ENCODE assay signal across 2 cellular contexts in the genomic region with DNA sequence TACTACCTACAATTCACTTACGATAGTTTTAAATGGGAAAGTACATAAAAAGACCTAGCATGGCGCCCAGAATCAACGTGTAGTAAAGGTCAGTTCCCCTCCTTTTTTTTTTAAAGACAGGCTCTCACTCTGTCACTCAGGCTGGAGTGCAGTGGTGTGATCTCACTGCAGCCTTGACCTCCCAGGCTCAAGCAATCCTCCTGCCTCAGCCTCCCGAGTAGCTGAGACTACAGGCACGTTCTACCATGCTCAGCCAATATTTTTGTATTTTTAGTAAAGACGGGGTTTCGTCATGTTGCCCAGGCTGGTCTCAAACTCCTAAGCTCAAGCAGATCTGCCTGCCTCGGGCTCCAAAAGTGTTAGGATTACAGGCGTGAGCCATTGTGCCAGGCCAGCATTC.
A peak's percentile ranks its signal among the peaks of the same experiment; 100 is the strongest.
TF ChIP-seq lines count a peak whose summit lies in the region.

No MANE protein-coding gene starts in this region.

TF ChIP-seq in HepG2, 621 proteins besides CTCF, POLR2A, EP300 and RAD21:
- TF ChIP-seq MXD4 (CRISPR knock-in tag; IDR thresholded peaks at IDR 0.05) (no peak), DNMT1 (CRISPR knock-in tag; IDR thresholded peaks at IDR 0.05) (no peak), MAFG (CRISPR knock-in tag; IDR thresholded peaks at IDR 0.05) (no peak), PAF1 (CRISPR knock-in tag; IDR thresholded peaks at IDR 0.05) (peak; percentile 65; the same call in 1 of the 2 replicates), ZMYM3 (CRISPR knock-in tag; IDR thresholded peaks at IDR 0.05) (0 out of 2 replicates have a peak, but pooled peaks have one; percentile 36)
- TF ChIP-seq, protein P1, sequence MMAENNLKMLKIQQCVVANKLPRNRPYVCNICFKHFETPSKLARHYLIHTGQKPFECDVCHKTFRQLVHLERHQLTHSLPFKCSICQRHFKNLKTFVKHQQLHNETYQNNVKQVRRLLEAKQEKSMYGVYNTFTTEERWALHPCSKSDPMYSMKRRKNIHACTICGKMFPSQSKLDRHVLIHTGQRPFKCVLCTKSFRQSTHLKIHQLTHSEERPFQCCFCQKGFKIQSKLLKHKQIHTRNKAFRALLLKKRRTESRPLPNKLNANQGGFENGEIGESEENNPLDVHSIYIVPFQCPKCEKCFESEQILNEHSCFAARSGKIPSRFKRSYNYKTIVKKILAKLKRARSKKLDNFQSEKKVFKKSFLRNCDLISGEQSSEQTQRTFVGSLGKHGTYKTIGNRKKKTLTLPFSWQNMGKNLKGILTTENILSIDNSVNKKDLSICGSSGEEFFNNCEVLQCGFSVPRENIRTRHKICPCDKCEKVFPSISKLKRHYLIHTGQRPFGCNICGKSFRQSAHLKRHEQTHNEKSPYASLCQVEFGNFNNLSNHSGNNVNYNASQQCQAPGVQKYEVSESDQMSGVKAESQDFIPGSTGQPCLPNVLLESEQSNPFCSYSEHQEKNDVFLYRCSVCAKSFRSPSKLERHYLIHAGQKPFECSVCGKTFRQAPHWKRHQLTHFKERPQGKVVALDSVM (CRISPR knock-in tag; IDR thresholded peaks at IDR 0.05) = peak; percentile 94

TF ChIP-seq in K562, 482 proteins besides CTCF, POLR2A, EP300 and RAD21:
- TF ChIP-seq SUPT5H (IDR thresholded peaks at IDR 0.05) (0 out of 2 replicates have a peak, but pooled peaks have one; percentile 32), JUNB (CRISPR knock-in tag; conservative IDR thresholded peaks at IDR 0.05) (no peak)
- TF ChIP-seq, protein P2, sequence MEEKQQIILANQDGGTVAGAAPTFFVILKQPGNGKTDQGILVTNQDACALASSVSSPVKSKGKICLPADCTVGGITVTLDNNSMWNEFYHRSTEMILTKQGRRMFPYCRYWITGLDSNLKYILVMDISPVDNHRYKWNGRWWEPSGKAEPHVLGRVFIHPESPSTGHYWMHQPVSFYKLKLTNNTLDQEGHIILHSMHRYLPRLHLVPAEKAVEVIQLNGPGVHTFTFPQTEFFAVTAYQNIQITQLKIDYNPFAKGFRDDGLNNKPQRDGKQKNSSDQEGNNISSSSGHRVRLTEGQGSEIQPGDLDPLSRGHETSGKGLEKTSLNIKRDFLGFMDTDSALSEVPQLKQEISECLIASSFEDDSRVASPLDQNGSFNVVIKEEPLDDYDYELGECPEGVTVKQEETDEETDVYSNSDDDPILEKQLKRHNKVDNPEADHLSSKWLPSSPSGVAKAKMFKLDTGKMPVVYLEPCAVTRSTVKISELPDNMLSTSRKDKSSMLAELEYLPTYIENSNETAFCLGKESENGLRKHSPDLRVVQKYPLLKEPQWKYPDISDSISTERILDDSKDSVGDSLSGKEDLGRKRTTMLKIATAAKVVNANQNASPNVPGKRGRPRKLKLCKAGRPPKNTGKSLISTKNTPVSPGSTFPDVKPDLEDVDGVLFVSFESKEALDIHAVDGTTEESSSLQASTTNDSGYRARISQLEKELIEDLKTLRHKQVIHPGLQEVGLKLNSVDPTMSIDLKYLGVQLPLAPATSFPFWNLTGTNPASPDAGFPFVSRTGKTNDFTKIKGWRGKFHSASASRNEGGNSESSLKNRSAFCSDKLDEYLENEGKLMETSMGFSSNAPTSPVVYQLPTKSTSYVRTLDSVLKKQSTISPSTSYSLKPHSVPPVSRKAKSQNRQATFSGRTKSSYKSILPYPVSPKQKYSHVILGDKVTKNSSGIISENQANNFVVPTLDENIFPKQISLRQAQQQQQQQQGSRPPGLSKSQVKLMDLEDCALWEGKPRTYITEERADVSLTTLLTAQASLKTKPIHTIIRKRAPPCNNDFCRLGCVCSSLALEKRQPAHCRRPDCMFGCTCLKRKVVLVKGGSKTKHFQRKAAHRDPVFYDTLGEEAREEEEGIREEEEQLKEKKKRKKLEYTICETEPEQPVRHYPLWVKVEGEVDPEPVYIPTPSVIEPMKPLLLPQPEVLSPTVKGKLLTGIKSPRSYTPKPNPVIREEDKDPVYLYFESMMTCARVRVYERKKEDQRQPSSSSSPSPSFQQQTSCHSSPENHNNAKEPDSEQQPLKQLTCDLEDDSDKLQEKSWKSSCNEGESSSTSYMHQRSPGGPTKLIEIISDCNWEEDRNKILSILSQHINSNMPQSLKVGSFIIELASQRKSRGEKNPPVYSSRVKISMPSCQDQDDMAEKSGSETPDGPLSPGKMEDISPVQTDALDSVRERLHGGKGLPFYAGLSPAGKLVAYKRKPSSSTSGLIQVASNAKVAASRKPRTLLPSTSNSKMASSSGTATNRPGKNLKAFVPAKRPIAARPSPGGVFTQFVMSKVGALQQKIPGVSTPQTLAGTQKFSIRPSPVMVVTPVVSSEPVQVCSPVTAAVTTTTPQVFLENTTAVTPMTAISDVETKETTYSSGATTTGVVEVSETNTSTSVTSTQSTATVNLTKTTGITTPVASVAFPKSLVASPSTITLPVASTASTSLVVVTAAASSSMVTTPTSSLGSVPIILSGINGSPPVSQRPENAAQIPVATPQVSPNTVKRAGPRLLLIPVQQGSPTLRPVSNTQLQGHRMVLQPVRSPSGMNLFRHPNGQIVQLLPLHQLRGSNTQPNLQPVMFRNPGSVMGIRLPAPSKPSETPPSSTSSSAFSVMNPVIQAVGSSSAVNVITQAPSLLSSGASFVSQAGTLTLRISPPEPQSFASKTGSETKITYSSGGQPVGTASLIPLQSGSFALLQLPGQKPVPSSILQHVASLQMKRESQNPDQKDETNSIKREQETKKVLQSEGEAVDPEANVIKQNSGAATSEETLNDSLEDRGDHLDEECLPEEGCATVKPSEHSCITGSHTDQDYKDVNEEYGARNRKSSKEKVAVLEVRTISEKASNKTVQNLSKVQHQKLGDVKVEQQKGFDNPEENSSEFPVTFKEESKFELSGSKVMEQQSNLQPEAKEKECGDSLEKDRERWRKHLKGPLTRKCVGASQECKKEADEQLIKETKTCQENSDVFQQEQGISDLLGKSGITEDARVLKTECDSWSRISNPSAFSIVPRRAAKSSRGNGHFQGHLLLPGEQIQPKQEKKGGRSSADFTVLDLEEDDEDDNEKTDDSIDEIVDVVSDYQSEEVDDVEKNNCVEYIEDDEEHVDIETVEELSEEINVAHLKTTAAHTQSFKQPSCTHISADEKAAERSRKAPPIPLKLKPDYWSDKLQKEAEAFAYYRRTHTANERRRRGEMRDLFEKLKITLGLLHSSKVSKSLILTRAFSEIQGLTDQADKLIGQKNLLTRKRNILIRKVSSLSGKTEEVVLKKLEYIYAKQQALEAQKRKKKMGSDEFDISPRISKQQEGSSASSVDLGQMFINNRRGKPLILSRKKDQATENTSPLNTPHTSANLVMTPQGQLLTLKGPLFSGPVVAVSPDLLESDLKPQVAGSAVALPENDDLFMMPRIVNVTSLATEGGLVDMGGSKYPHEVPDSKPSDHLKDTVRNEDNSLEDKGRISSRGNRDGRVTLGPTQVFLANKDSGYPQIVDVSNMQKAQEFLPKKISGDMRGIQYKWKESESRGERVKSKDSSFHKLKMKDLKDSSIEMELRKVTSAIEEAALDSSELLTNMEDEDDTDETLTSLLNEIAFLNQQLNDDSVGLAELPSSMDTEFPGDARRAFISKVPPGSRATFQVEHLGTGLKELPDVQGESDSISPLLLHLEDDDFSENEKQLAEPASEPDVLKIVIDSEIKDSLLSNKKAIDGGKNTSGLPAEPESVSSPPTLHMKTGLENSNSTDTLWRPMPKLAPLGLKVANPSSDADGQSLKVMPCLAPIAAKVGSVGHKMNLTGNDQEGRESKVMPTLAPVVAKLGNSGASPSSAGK (IDR thresholded peaks at IDR 0.05) = no peak
